In the genomic region with DNA sequence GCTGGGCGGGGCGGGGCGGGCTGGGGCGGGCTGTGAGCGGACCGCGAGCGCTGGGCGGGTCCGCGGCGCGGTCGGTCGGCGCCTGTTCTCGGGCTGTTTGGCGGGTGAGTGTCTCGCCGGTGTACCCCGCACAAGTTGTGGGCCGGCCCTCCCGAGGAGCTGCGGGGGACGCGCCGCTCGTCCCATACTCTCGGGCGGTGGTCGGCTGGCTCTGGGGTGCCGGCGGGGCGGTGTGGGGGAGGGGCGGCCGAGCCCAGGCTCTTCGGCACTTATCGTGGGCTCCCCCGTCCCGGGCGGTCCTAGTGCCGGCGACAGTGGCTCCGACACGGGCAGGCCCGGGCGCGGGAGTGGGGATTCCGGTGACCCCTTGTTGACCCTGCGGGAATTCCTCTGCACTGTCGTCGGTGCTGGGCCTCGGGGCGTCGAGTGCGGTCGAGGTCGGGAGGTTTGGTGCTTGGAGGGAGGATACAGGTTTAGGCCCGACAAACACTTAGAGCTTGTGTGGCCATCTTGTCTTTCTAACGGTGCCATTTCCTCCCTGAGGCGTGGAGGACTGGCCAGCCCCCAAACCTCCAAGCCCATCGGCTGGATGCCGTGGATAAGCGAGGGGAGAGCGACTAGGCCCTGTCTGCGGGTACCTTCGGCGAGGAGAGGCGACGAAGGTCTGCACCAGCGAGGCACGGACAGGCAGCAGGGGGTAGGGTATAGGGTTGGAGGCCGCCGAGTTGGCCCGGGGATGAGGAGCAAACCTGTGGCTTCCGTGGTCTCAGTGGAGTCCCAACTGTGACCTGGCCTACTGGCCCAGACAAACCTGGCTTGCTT, we compare ENCODE assay signal across 8 cellular contexts. TPM values are rescaled to one million over a fixed set of nuclear protein-coding genes. Genes with fewer than 3 reads are reported as not detected.
DNase-seq lines count a peak whose midpoint lies in the region; ATAC-seq and TF ChIP-seq lines count a peak whose summit lies in the region.

Gene SEPTIN2 (plus strand): TSS at position 47 of the 822 bp plus-strand sequence. CDS start 8,308 bp downstream, outside the sequence.

- peaks cover 45% of the 10 kb centered on the region for H3K4me1 Mint-ChIP-seq in progenitor cell of endocrine pancreas (ENCODE audit: low read depth)

- no peaks in the 10 kb centered on the region for H3K9me3 Mint-ChIP-seq in activated naive CD4-positive, alpha-beta T cell treated with anti-CD3 and anti-CD28 coated beads, Interleukin-2, amount 50 U/mL, for 72 hours
- H3K9me3 Mint-ChIP-seq in progenitor cell of endocrine pancreas (ENCODE audit: low read depth) = no peaks in the 10 kb centered on the region

- peak within 1 kb of the TSS; percentile 71 for H3K4me3 ChIP-seq in cardiac muscle cell

- TF ChIP-seq POLR2A in GM19099 (IDR thresholded peaks at IDR 0.05; ENCODE audit: extremely low read depth, insufficient read length, low read depth) = peak; percentile 83

- H3K27ac Mint-ChIP-seq in activated naive CD4-positive, alpha-beta T cell treated with anti-CD3 and anti-CD28 coated beads, Interleukin-2, amount 50 U/mL, for 72 hours = peak within 1 kb of the TSS; percentile 99 to 100
- H3K27ac Mint-ChIP-seq in progenitor cell of endocrine pancreas = peak within 1 kb of the TSS; percentile 100

- H3K9me3 ChIP-seq in cardiac muscle cell (ENCODE audit: low read depth) = no peaks in the 10 kb centered on the region

- TF ChIP-seq CTCF in cardiac muscle cell (IDR thresholded peaks at IDR 0.05; ENCODE audit: low read depth, low read length) (no peak), progenitor cell of endocrine pancreas (IDR thresholded peaks at IDR 0.05; ENCODE audit: unreplicated experiment) (no peak)

- no peaks in the 10 kb centered on the region for H3K27me3 Mint-ChIP-seq in progenitor cell of endocrine pancreas

- peaks cover 41% of the 10 kb centered on the region for H3K4me1 ChIP-seq in cardiac muscle cell (ENCODE audit: low read depth)

- DNase-seq in C1 segment of cervical spinal cord (lab: John Stamatoyannopoulos, UW) = peak in 11 of 14 donors; percentile 48 to 93 (median 85)
- DNase-seq in RKO (ENCODE audit: low spot score) = peak; percentile 76
- peak; percentile 74 to 76 for DNase-seq in activated naive CD4-positive, alpha-beta T cell treated with anti-CD3 and anti-CD28 coated beads, Interleukin-2, amount 50 U/mL, for 72 hours (ENCODE audit: low spot score in 2 of 2)
- no peak for DNase-seq in cardiac muscle cell (ENCODE audit: low read depth in 1 of 2, low spot score in 1 of 2)
- no peak for DNase-seq in progenitor cell of endocrine pancreas (ENCODE audit: low spot score, unreplicated experiment)
- no peak for DNase-seq in HuH-7 (ENCODE audit: low spot score)

- H3K36me3 Mint-ChIP-seq in activated naive CD4-positive, alpha-beta T cell treated with anti-CD3 and anti-CD28 coated beads, Interleukin-2, amount 50 U/mL, for 72 hours = peaks cover 28 to 29% of the 10 kb centered on the region in 2 donors
- H3K36me3 Mint-ChIP-seq in progenitor cell of endocrine pancreas (ENCODE audit: insufficient read depth) = peaks cover 6% of the 10 kb centered on the region

- H3K27ac ChIP-seq in cardiac muscle cell = peak within 1 kb of the TSS; percentile 98

- H3K36me3 ChIP-seq in cardiac muscle cell = no peaks in the 10 kb centered on the region

- peak; percentile 49 for ATAC-seq in HG03354 (IDR thresholded peaks at IDR 0.05; ENCODE audit: poor library complexity, severe bottlenecking, unreplicated experiment)
- ATAC-seq in activated naive CD4-positive, alpha-beta T cell treated with anti-CD3 and anti-CD28 coated beads, Interleukin-2, amount 50 U/mL, for 72 hours = peak; percentile 15 to 55

- no peaks in the 10 kb centered on the region for H3K27me3 ChIP-seq in cardiac muscle cell

- peak within 1 kb of the TSS; percentile 92 for H3K4me3 Mint-ChIP-seq in progenitor cell of endocrine pancreas (ENCODE audit: low read depth)

RNA-seq across cellular contexts. Expression of gene SEPTIN2, which starts in this region (rescaled TPM):
- total RNA-seq in activated naive CD4-positive, alpha-beta T cell treated with anti-CD3 and anti-CD28 coated beads, Interleukin-2, amount 50 U/mL, for 72 hours = 100 to 1,000 TPM; 148 to 210 TPM
- total RNA-seq in cardiac muscle cell = 334 and 386 TPM in 2 replicates
- polyA plus RNA-seq in cardiac muscle cell = 627 and 695 TPM in 2 replicates
- total RNA-seq in progenitor cell of endocrine pancreas = 445 and 460 TPM in 2 replicates

Comparison
In these comparisons a context has a peak if more than half of its experiments do, and no peak if none do; other contexts are left out.
1. DNase-seq: peak in C1 segment of cervical spinal cord (11 of 14), RKO (single experiment) and activated naive CD4-positive, alpha-beta T cell treated with anti-CD3 and anti-CD28 coated beads, Interleukin-2, amount 50 U/mL, for 72 hours (2 of 2); none in cardiac muscle cell (0 of 2), progenitor cell of endocrine pancreas (single experiment) and HuH-7 (single experiment).